ENCODE assay signal across 13 cellular contexts in genomic region chr10:104334561-104334960, GRCh38. TPM values are rescaled to one million over a fixed set of nuclear protein-coding genes. Genes with fewer than 3 reads are reported as not detected.
DNase-seq lines count a peak whose midpoint lies in the region; ATAC-seq, FAIRE-seq and TF ChIP-seq lines count a peak whose summit lies in the region.
"Had no signal": no experiment of that assay in that cellular context is flagged by ENCODE, and none has a peak within 500 bp of the region (broad histone marks: within the 10 kb centered on the region; RNA-seq: fewer than 3 reads in every experiment).

No MANE protein-coding gene starts in this region.

- peak overlapping the region; percentile 92 for H3K4me2 ChIP-seq in skeletal muscle satellite cell (ENCODE audit: low read length)

- H3K4me1 Mint-ChIP-seq in CD8-positive, alpha-beta T cell (ENCODE audit: low read depth): peaks cover 82% of the 10 kb centered on the region
- H3K4me1 Mint-ChIP-seq in T-helper 17 cell: peaks cover 54% of the 10 kb centered on the region

- POLR2A ChIA-PET in CD8-positive, alpha-beta T cell (lab: Charles Lee): interaction anchor here (1.0 to 1.9 kb wide), 3 partner anchors 17 to 29 kb away, joined by 3 to 5 read pairs (median 3); partner anchors contain the start of gene CFAP58

- no peaks in the 10 kb centered on the region for H3K36me3 ChIP-seq in CD8-positive, alpha-beta T cell (ENCODE audit: insufficient read depth, low read length)
- H3K36me3 ChIP-seq in skeletal muscle satellite cell (ENCODE audit: insufficient read depth, low read length): peaks cover 41% of the 10 kb centered on the region
- H3K36me3 ChIP-seq: Peyer's patch had no signal

- no peaks in the 10 kb centered on the region for H3K9me3 ChIP-seq in CD8-positive, alpha-beta T cell (ENCODE audit: low read length)
- H3K9me3 ChIP-seq in T-helper 17 cell (ENCODE audit: control insufficient read depth, low read length, poor library complexity, severe bottlenecking): no peaks in the 10 kb centered on the region
- no peaks in the 10 kb centered on the region for H3K9me3 ChIP-seq in skeletal muscle satellite cell (replicated peaks; ENCODE audit: low read length)
- H3K9me3 ChIP-seq: Peyer's patch had no signal

- no peaks in the 10 kb centered on the region for H3K27me3 ChIP-seq in CD8-positive, alpha-beta T cell (ENCODE audit: insufficient read depth, low read length)
- no peaks in the 10 kb centered on the region for H3K27me3 ChIP-seq in foreskin keratinocyte
- no peaks in the 10 kb centered on the region for H3K27me3 ChIP-seq in skeletal muscle satellite cell (ENCODE audit: control insufficient read depth, insufficient read depth, low read length)
- H3K27me3 ChIP-seq: Peyer's patch had no signal

- no peaks in the 10 kb centered on the region for H3K27me3 Mint-ChIP-seq in CD8-positive, alpha-beta T cell (ENCODE audit: low read depth)
- H3K27me3 Mint-ChIP-seq in T-helper 17 cell: no peaks in the 10 kb centered on the region

- FAIRE-seq in HTR-8/SVneo (lab: Jason Lieb, UNC): no peak
- FAIRE-seq: colon, TTC549 had no signal

- H3K4me1 ChIP-seq in CD8-positive, alpha-beta T cell (ENCODE audit: insufficient read depth, low read length): peaks cover 76% of the 10 kb centered on the region
- H3K4me1 ChIP-seq in foreskin keratinocyte (peaks cover 44% of the 10 kb centered on the region), skeletal muscle satellite cell (ENCODE audit: control insufficient read depth, insufficient read depth, low read length) (peaks cover 72% of the 10 kb centered on the region)

- peak in 1 of 7 experiments; percentile 41 for DNase-seq in CD8-positive, alpha-beta T cell
- no peak for DNase-seq in T-helper 17 cell
- DNase-seq in foreskin keratinocyte: no peak
- DNase-seq in SKM-1 (lab: John Stamatoyannopoulos, UW; ENCODE audit: unreplicated experiment): no peak
- DNase-seq in HTR-8/SVneo (ENCODE audit: insufficient read length, low spot score): no peak
- no peak for DNase-seq in activated CD4-positive, alpha-beta T cell treated with anti-CD3 and anti-CD28 coated beads, Interleukin-2, amount 50 U/mL, for 4 hours
- DNase-seq: activated effector memory CD4-positive, alpha-beta T cell treated with Interleukin-2 at 50 U/mL for 16 hours; mesendoderm had no signal

- no peak for ATAC-seq in CD8-positive, alpha-beta T cell
- ATAC-seq in T-helper 17 cell (no peak), foreskin keratinocyte (no peak), esophagus mucosa (no peak)

- H3K9me3 Mint-ChIP-seq in CD8-positive, alpha-beta T cell: no peaks in the 10 kb centered on the region

- no peak overlapping the region for H3K4me3 ChIP-seq in CD8-positive, alpha-beta T cell (ENCODE audit: low read depth, low read length)
- no peak overlapping the region for H3K4me3 ChIP-seq in skeletal muscle satellite cell (ENCODE audit: low read length)
- H3K4me3 ChIP-seq: Peyer's patch had no signal

- no peak for TF ChIP-seq CTCF in CD8-positive, alpha-beta T cell (IDR thresholded peaks at IDR 0.05)
- TF ChIP-seq CTCF in foreskin keratinocyte (conservative IDR thresholded peaks at IDR 0.05): no peak

- peak overlapping the region; percentile 81 for H3K27ac Mint-ChIP-seq in CD8-positive, alpha-beta T cell
- peak overlapping the region; percentile 97 for H3K27ac Mint-ChIP-seq in T-helper 17 cell

- no peak overlapping the region for H3K27ac ChIP-seq in CD8-positive, alpha-beta T cell (ENCODE audit: low read depth, low read length)
- peak overlapping the region; percentile 76 for H3K27ac ChIP-seq in foreskin keratinocyte

- CTCF ChIA-PET in CD8-positive, alpha-beta T cell (lab: Charles Lee): interaction anchor here (1.2 to 7.3 kb wide), 5 partner anchors 13 to 60 kb away, joined by 3 to 87 read pairs (median 30); no protein-coding TSS in a partner anchor

- no peak overlapping the region for H3K9ac ChIP-seq in skeletal muscle satellite cell (ENCODE audit: low read depth, low read length)

- H3K4me3 Mint-ChIP-seq in CD8-positive, alpha-beta T cell: peak overlapping the region; percentile 93
- H3K4me3 Mint-ChIP-seq in T-helper 17 cell: peak overlapping the region; percentile 98

- intact Hi-C loops in CD8-positive, alpha-beta T cell (cut with DNase I, micrococcal nuclease): loop anchor here in 1 of 2 experiments (10.0 kb wide), 1 partner anchor 420 kb away; the partner anchor contains the start of gene STN1

- peaks cover 35% of the 10 kb centered on the region for H3K36me3 Mint-ChIP-seq in CD8-positive, alpha-beta T cell
- no peaks in the 10 kb centered on the region for H3K36me3 Mint-ChIP-seq in T-helper 17 cell (ENCODE audit: low read depth)

RNA-seq across cellular contexts. Expression of gene ITPRIP, which starts 3.7 kb away (rescaled TPM):
- 100 to 1,000 TPM; 212 to 214 TPM for total RNA-seq in CD8-positive, alpha-beta T cell
- 10 to 100 TPM; 30.6 to 47.1 TPM for total RNA-seq in T-helper 17 cell
- 12.3 and 12.4 TPM in 2 replicates for total RNA-seq in foreskin keratinocyte
- 11.2 and 11.3 TPM in 2 replicates for polyA plus RNA-seq in foreskin keratinocyte
- 28.4 and 31.9 TPM in 2 replicates for total RNA-seq in skeletal muscle satellite cell (2012; rRNA removed)
- total RNA-seq in esophagus mucosa: 74.4 TPM

RNA-seq across cellular contexts. Expression of gene CFAP58, which starts 19.1 kb away (rescaled TPM):
- total RNA-seq in CD8-positive, alpha-beta T cell: not detected
- total RNA-seq in T-helper 17 cell: not detected
- 0.17 and 0.74 TPM in 2 replicates for total RNA-seq in foreskin keratinocyte
- polyA plus RNA-seq in foreskin keratinocyte: 0.25 and 0.48 TPM in 2 replicates
- total RNA-seq in skeletal muscle satellite cell (2012; rRNA removed): 0.51 and 0.66 TPM in 2 replicates
- total RNA-seq in esophagus mucosa: 0.12 TPM
